ENCODE assay signal across 8 cellular contexts in genomic region chrX:18674417-18674787, GRCh38. TPM values are rescaled to one million over a fixed set of nuclear protein-coding genes. Genes with fewer than 3 reads are reported as not detected.
DNase-seq lines count a peak whose midpoint lies in the region; ATAC-seq and TF ChIP-seq lines count a peak whose summit lies in the region.

No MANE protein-coding gene starts in this region.

- peak overlapping the region; percentile 72 to 99 (median 94) for H3K27ac Mint-ChIP-seq in naive B cell

- TF ChIP-seq CTCF in WI38 (IDR thresholded peaks at IDR 0.05; ENCODE audit: low read depth, low read length): no peak
- TF ChIP-seq CTCF in uterus (IDR thresholded peaks at IDR 0.05): no peak

- intact Hi-C loops in uterus (cut with DNase I; ENCODE audit: low total_unique reads): no loop called here

- H3K4me3 ChIP-seq in ACC112 (ENCODE audit: low read depth, low read length) (peak overlapping the region; percentile 94), WI38 (ENCODE audit: low read depth, low read length) (peak overlapping the region; percentile 42), uterus (peak overlapping the region; percentile 54 to 59)

- H3K4me1 ChIP-seq in ACC112 (ENCODE audit: control insufficient read depth, insufficient read depth, low read length, unreplicated experiment) (no peaks in the 10 kb centered on the region), uterus (no peaks in the 10 kb centered on the region)

- no peak for TF ChIP-seq POLR2A in uterus (IDR thresholded peaks at IDR 0.05)

- H3K27me3 ChIP-seq in ACC112 (ENCODE audit: insufficient read depth, low read length): no peaks in the 10 kb centered on the region
- no peaks in the 10 kb centered on the region for H3K27me3 ChIP-seq in uterus

- ATAC-seq in GM19324 (IDR thresholded peaks at IDR 0.05; ENCODE audit: low FRiP score, unreplicated experiment) (peak; percentile 44), HG03196 (IDR thresholded peaks at IDR 0.05; ENCODE audit: unreplicated experiment) (peak; percentile 49), naive B cell (ENCODE audit: low read depth in 2 of 2) (peak; percentile 28 to 30)

- H3K36me3 Mint-ChIP-seq in naive B cell: no peaks in the 10 kb centered on the region

- peak overlapping the region; percentile 76 to 94 (median 89) for H3K4me3 Mint-ChIP-seq in naive B cell

- no peaks in the 10 kb centered on the region for H3K9me3 ChIP-seq in uterus

- H3K9me3 Mint-ChIP-seq in naive B cell: peaks cover 0 to 5% (median 0%) of the 10 kb centered on the region in 7 donors

- H3K27me3 Mint-ChIP-seq in naive B cell: no peaks in the 10 kb centered on the region

- H2AFZ ChIP-seq in ACC112 (ENCODE audit: low read length, unreplicated experiment): peak overlapping the region; percentile 60

- H3K4me1 Mint-ChIP-seq in naive B cell: peaks cover 11 to 13% (median 12%) of the 10 kb centered on the region in 3 donors

- DNase-seq in effector CD4-positive, alpha-beta T cell: peak; percentile 12
- no peak for DNase-seq in naive B cell
- DNase-seq in uterus: peak in 1 of 2 donors; percentile 28
- no peak for DNase-seq in CD1c-positive myeloid dendritic cell (ENCODE audit: extremely low spot score)

- H3K27ac ChIP-seq in ACC112 (ENCODE audit: low read depth, low read length): no peak overlapping the region
- H3K27ac ChIP-seq in uterus: peak overlapping the region; percentile 62 to 90

- no peaks in the 10 kb centered on the region for H3K79me2 ChIP-seq in ACC112 (ENCODE audit: control insufficient read depth, insufficient read depth, low read length, unreplicated experiment)

- H3K36me3 ChIP-seq in ACC112 (ENCODE audit: insufficient read depth, low read length) (no peaks in the 10 kb centered on the region), uterus (no peaks in the 10 kb centered on the region)

RNA-seq across cellular contexts. Expression of gene RS1, which starts 2.5 kb away (rescaled TPM):
- under 1 TPM in 1 of 6 donors, not detected in 5; 0.09 TPM for polyA plus RNA-seq in naive B cell (ENCODE audit: low read depth in 6 of 6)
- not detected for total RNA-seq in uterus

RNA-seq across cellular contexts. Expression of gene PPEF1, which starts 33.0 kb away (rescaled TPM):
- polyA plus RNA-seq in naive B cell (ENCODE audit: low read depth in 6 of 6): under 1 TPM in 1 of 6 donors, not detected in 5; 0.74 TPM
- under 1 TPM in 2 of 4 donors, not detected in 2; under 0.01 to 0.76 TPM for total RNA-seq in uterus

Comparison
In these comparisons a context has a peak if more than half of its experiments do, and no peak if none do; other contexts are left out.
1. H3K4me3 ChIP-seq: peak in every context shown above with its lines; median percentile 94 in ACC112; 56 in uterus; 42 in WI38.